ENCODE assay signal across 1 cellular context in the genomic region with DNA sequence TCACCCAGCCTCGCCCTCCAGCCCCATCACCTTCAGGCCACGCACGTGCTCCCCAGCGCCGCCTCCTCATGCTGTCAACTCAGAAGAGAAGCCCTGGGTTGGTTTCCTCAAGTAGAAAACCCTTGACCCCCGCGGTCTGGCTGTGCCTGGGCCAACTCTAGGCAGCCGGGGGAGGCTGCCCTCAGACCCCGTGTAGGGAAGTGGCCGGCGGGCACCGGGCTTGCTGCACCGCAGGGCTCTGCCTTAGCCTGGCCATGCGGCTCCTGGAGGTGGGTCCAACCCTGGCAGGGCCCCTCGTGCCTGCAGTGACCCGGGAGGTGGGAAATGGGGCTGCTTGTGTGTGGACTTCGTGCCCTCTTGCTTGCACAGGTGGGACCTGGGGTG.
TF ChIP-seq lines count a peak whose summit lies in the region.

No MANE protein-coding gene starts in this region.

TF ChIP-seq in GM23338, 12 proteins besides CTCF, POLR2A, EP300 and RAD21 (continued from another document):
- TF ChIP-seq CREB1 (CRISPR knock-in tag; IDR thresholded peaks at IDR 0.05; ENCODE audit: low read depth) = no peak
- no peak for TF ChIP-seq EZH2phosphoT487 (IDR thresholded peaks at IDR 0.05; ENCODE audit: unreplicated experiment)
- no peak for TF ChIP-seq ZNF331 (CRISPR knock-in tag; IDR thresholded peaks at IDR 0.05; ENCODE audit: low read depth)
- no peak for TF ChIP-seq JUNB (IDR thresholded peaks at IDR 0.05; ENCODE audit: unreplicated experiment)
